ENCODE assay signal across 19 cellular contexts in genomic region chrX:136194546-136194945, GRCh38.
"Had no signal": no experiment of that assay in that cellular context is flagged by ENCODE, and none has a peak within 500 bp of the region (broad histone marks: within the 10 kb centered on the region; RNA-seq: fewer than 3 reads in every experiment).

No MANE protein-coding gene starts in this region.

- H3K27ac Mint-ChIP-seq: activated B cell treated with CpG ODN at 0.5 μM for 24 hours; activated naive CD8-positive, alpha-beta T cell; dendritic cell treated with granulocyte-macrophage colony-stimulating factor and Interleukin-4, amounts not matched to agents 40 ng/mL and 50 ng/mL, for 4 days; stimulated activated naive B cell treated with anti-CD40 and anti-IgM and Interleukin-4, amounts not matched to agents 10 μg/mL and 1 μg/mL and 100 μg/mL, for 72 hours had no signal

- H3K27ac ChIP-seq: body of pancreas, hepatocyte, prostate gland, suprapubic skin, upper lobe of right lung had no signal

- H3K27me3 Mint-ChIP-seq: activated B cell treated with CpG ODN at 0.5 μM for 24 hours; activated naive CD8-positive, alpha-beta T cell had no signal

- H3K36me3 ChIP-seq: prostate gland, suprapubic skin, upper lobe of right lung had no signal

- H3K27me3 ChIP-seq: body of pancreas, hepatocyte, suprapubic skin, upper lobe of right lung had no signal

- H3K36me3 Mint-ChIP-seq: activated naive CD8-positive, alpha-beta T cell had no signal

- H3K9me3 Mint-ChIP-seq: activated B cell treated with CpG ODN at 0.5 μM for 24 hours; dendritic cell treated with granulocyte-macrophage colony-stimulating factor and Interleukin-4, amounts not matched to agents 40 ng/mL and 50 ng/mL, for 4 days; stimulated activated naive B cell treated with anti-CD40 and anti-IgM and Interleukin-4, amounts not matched to agents 10 μg/mL and 1 μg/mL and 100 μg/mL, for 72 hours had no signal

- DNase-seq: activated B cell treated with CpG ODN at 0.5 μM for 24 hours; activated CD4-positive, alpha-beta T cell treated with anti-CD3 and anti-CD28 coated beads for 48 hours; activated CD8-positive, alpha-beta memory T cell treated with anti-CD3 and anti-CD28 coated beads, Interleukin-2, amount 50 U/mL, for 4 hours; activated gamma-delta T cell; activated T-cell treated with anti-CD3 and anti-CD28 coated beads, Interleukin-2, amount 50 U/mL, for 48 hours; amniotic stem cell; body of pancreas; effector memory CD4-positive, alpha-beta T cell; islet precursor cell; SHP77 treated with DMSO at 0.1 percent for 48 hours; stimulated activated CD4-positive, alpha-beta T cell treated with anti-CD3 and anti-CD28 coated beads, Interleukin-4, amount 100 ng/mL, for 1 hour; stimulated activated naive B cell treated with anti-CD40 and anti-IgM and Interleukin-4, amounts not matched to agents 10 μg/mL and 1 μg/mL and 100 μg/mL, for 72 hours; T-helper 2 cell; upper lobe of right lung had no signal

- H3K4me3 Mint-ChIP-seq: activated B cell treated with CpG ODN at 0.5 μM for 24 hours; activated naive CD8-positive, alpha-beta T cell; dendritic cell treated with granulocyte-macrophage colony-stimulating factor and Interleukin-4, amounts not matched to agents 40 ng/mL and 50 ng/mL, for 4 days had no signal

- H3K4me1 ChIP-seq: body of pancreas, prostate gland had no signal

- H3K4me3 ChIP-seq: body of pancreas, hepatocyte, prostate gland, suprapubic skin, upper lobe of right lung had no signal

- H3K9me3 ChIP-seq: body of pancreas, prostate gland, suprapubic skin, upper lobe of right lung had no signal
